In genomic region chr11:122491486-122491885, GRCh38 we compare ENCODE assay signal across 14 cellular contexts.
DNase-seq lines count a peak whose midpoint lies in the region; ATAC-seq and TF ChIP-seq lines count a peak whose summit lies in the region.
"Had no signal": no experiment of that assay in that cellular context is flagged by ENCODE, and none has a peak within 500 bp of the region (broad histone marks: within the 10 kb centered on the region; RNA-seq: fewer than 3 reads in every experiment).

No MANE protein-coding gene starts in this region.

- H3K4me3 Mint-ChIP-seq in endothelial cell (ENCODE audit: unreplicated experiment) = no peak overlapping the region
- H3K4me3 Mint-ChIP-seq: activated naive CD8-positive, alpha-beta T cell treated with anti-CD3 and anti-CD28 coated beads, Interleukin-2, amount 10 ng/mL, durations not matched to agents 7 days and 5 days; CD4-positive, alpha-beta T cell had no signal

- H3K27ac Mint-ChIP-seq in endothelial cell (ENCODE audit: unreplicated experiment) = peak overlapping the region; percentile 90
- H3K27ac Mint-ChIP-seq: activated naive CD8-positive, alpha-beta T cell treated with anti-CD3 and anti-CD28 coated beads, Interleukin-2, amount 10 ng/mL, durations not matched to agents 7 days and 5 days; CD4-positive, alpha-beta T cell had no signal

- peaks cover 14% of the 10 kb centered on the region for H3K4me1 Mint-ChIP-seq in endothelial cell (ENCODE audit: unreplicated experiment)

- H3K27me3 Mint-ChIP-seq in endothelial cell (ENCODE audit: unreplicated experiment) = no peaks in the 10 kb centered on the region

- H3K36me3 Mint-ChIP-seq in endothelial cell (ENCODE audit: low read depth, unreplicated experiment) = no peaks in the 10 kb centered on the region
- H3K36me3 Mint-ChIP-seq: activated naive CD8-positive, alpha-beta T cell treated with anti-CD3 and anti-CD28 coated beads, Interleukin-2, amount 10 ng/mL, durations not matched to agents 7 days and 5 days had no signal

- no peak for TF ChIP-seq CTCF in endothelial cell (IDR thresholded peaks at IDR 0.05; ENCODE audit: unreplicated experiment)

- ATAC-seq in HG03095 (IDR thresholded peaks at IDR 0.05; ENCODE audit: unreplicated experiment) = no peak
- no peak for ATAC-seq in GM18907 (IDR thresholded peaks at IDR 0.05; ENCODE audit: unreplicated experiment)
- ATAC-seq: GM12878, left lobe of liver had no signal

- DNase-seq in Ammon's horn (ENCODE audit: low spot score) (peak; percentile 45), M059J (ENCODE audit: low read depth) (peak; percentile 8), endothelial cell (ENCODE audit: low spot score) (peak; percentile 24), medulla oblongata (ENCODE audit: extremely low spot score) (peak; percentile 14), COLO829 (ENCODE audit: low spot score) (no peak), NCI-H2171 (lab: John Stamatoyannopoulos, UW) (no peak)
- DNase-seq: activated naive CD8-positive, alpha-beta T cell treated with anti-CD3 and anti-CD28 coated beads, Interleukin-2, amount 10 ng/mL, durations not matched to agents 7 days and 5 days; CD4-positive, alpha-beta T cell; NCI-H524 treated with DMSO at 0.1 percent for 48 hours; upper lobe of left lung had no signal

- H3K9me3 Mint-ChIP-seq in endothelial cell (ENCODE audit: unreplicated experiment) = no peaks in the 10 kb centered on the region
- H3K9me3 Mint-ChIP-seq: activated naive CD8-positive, alpha-beta T cell treated with anti-CD3 and anti-CD28 coated beads, Interleukin-2, amount 10 ng/mL, durations not matched to agents 7 days and 5 days; CD4-positive, alpha-beta T cell had no signal

Comparison
In these comparisons a context has a peak if more than half of its experiments do, and no peak if none do; other contexts are left out.
1. DNase-seq: peak in Ammon's horn (single experiment), M059J (single experiment), endothelial cell (single experiment) and medulla oblongata (single experiment); none in COLO829 (single experiment) and NCI-H2171 (single experiment).